In genomic region chr19:17246681-17247425, GRCh38 we compare ENCODE assay signal across 1 cellular context.
TF ChIP-seq lines count a peak whose summit lies in the region.

No MANE protein-coding gene starts in this region.

TF ChIP-seq in A549, 52 proteins besides CTCF, POLR2A, EP300 and RAD21 (continued from another document):
- 0 out of 2 replicates have a peak, but pooled peaks have one; percentile 15 for TF ChIP-seq E2F6 (IDR thresholded peaks at IDR 0.05; ENCODE audit: borderline replicate concordance, low read depth)
- peak; percentile 92 for TF ChIP-seq KDM1A (IDR thresholded peaks at IDR 0.05; ENCODE audit: low read depth)
